ENCODE assay signal across 1 cellular context in genomic region chr12:14769837-14770494, GRCh38.
TF ChIP-seq lines count a peak whose summit lies in the region.

No MANE protein-coding gene starts in this region.

TF ChIP-seq in HepG2, 621 proteins besides CTCF, POLR2A, EP300 and RAD21 (continued from another document and continues in another):
- TF ChIP-seq ZIK1 (CRISPR knock-in tag; IDR thresholded peaks at IDR 0.05; ENCODE audit: borderline replicate concordance, low read depth) (peak; percentile 87; the same call in 1 of the 2 replicates), ZNF510 (CRISPR knock-in tag; IDR thresholded peaks at IDR 0.05; ENCODE audit: low read depth) (no peak), ZNF562 (CRISPR knock-in tag; IDR thresholded peaks at IDR 0.05; ENCODE audit: borderline replicate concordance) (no peak), MTF2 (CRISPR knock-in tag; IDR thresholded peaks at IDR 0.05; ENCODE audit: borderline replicate concordance) (no peak), ZNF274 (CRISPR knock-in tag; IDR thresholded peaks at IDR 0.05) (no peak), GPN1 (CRISPR knock-in tag; IDR thresholded peaks at IDR 0.05; ENCODE audit: borderline replicate concordance) (no peak), ZNF10 (CRISPR knock-in tag; IDR thresholded peaks at IDR 0.05; ENCODE audit: borderline replicate concordance, low read depth) (no peak), SMAD3 (CRISPR knock-in tag; IDR thresholded peaks at IDR 0.05) (no peak), LBX2 (CRISPR knock-in tag; IDR thresholded peaks at IDR 0.05; ENCODE audit: borderline replicate concordance) (0 out of 2 replicates have a peak, but pooled peaks have one; percentile 37), RBM39 (IDR thresholded peaks at IDR 0.05; ENCODE audit: low read depth, low read length, poor library complexity, severe bottlenecking) (no peak), ZNF496 (CRISPR knock-in tag; IDR thresholded peaks at IDR 0.05; ENCODE audit: insufficient replicate concordance) (no peak), FOXM1 (CRISPR knock-in tag; IDR thresholded peaks at IDR 0.05) (no peak), ELK4 (CRISPR knock-in tag; IDR thresholded peaks at IDR 0.05; ENCODE audit: borderline replicate concordance) (no peak), ZZZ3 (CRISPR knock-in tag; IDR thresholded peaks at IDR 0.05; ENCODE audit: borderline replicate concordance) (no peak; the same call in 1 of the 2 replicates), IRX3 (CRISPR knock-in tag; IDR thresholded peaks at IDR 0.05; ENCODE audit: borderline replicate concordance, low read depth) (0 out of 2 replicates have a peak, but pooled peaks have one; percentile 66), REL (CRISPR knock-in tag; conservative IDR thresholded peaks at IDR 0.05) (no peak), ZNF576 (CRISPR knock-in tag; IDR thresholded peaks at IDR 0.05) (no peak), ZNF761 (CRISPR knock-in tag; conservative IDR thresholded peaks at IDR 0.05) (no peak), EZH2 (conservative IDR thresholded peaks at IDR 0.05; ENCODE audit: low read depth, low read length) (no peak), HOXA9 (CRISPR knock-in tag; IDR thresholded peaks at IDR 0.05; ENCODE audit: borderline replicate concordance) (no peak), ZNF335 (CRISPR knock-in tag; IDR thresholded peaks at IDR 0.05) (no peak; the same call in 1 of the 2 replicates), ZNF891 (CRISPR knock-in tag; IDR thresholded peaks at IDR 0.05) (peak; percentile 37; the same call in 1 of the 2 replicates), RFX1 (IDR thresholded peaks at IDR 0.05) (no peak), ATF7-NPFF (CRISPR knock-in tag; IDR thresholded peaks at IDR 0.05; ENCODE audit: low read depth) (no peak; the same call in 1 of the 2 replicates), ZNF850 (CRISPR knock-in tag; conservative IDR thresholded peaks at IDR 0.05) (no peak), SOX5 (CRISPR knock-in tag; IDR thresholded peaks at IDR 0.05; ENCODE audit: borderline replicate concordance) (0 out of 2 replicates have a peak, but pooled peaks have one; percentile 5), FOXK2 (IDR thresholded peaks at IDR 0.05) (no peak), ZMYM3 (CRISPR knock-in tag; IDR thresholded peaks at IDR 0.05) (no peak), ZBTB37 (CRISPR knock-in tag; IDR thresholded peaks at IDR 0.05) (no peak), ZNF703 (CRISPR knock-in tag; IDR thresholded peaks at IDR 0.05; ENCODE audit: borderline replicate concordance) (no peak), GLI4 (CRISPR knock-in tag; IDR thresholded peaks at IDR 0.05; ENCODE audit: borderline replicate concordance) (no peak), ATF2 (CRISPR knock-in tag; IDR thresholded peaks at IDR 0.05) (no peak; the same call in 1 of the 2 replicates), ZNF644 (CRISPR knock-in tag; IDR thresholded peaks at IDR 0.05; ENCODE audit: low read depth) (no peak), ZNF367 (CRISPR knock-in tag; IDR thresholded peaks at IDR 0.05; ENCODE audit: borderline replicate concordance) (no peak), PLRG1 (conservative IDR thresholded peaks at IDR 0.05) (no peak), ZNF432 (CRISPR knock-in tag; IDR thresholded peaks at IDR 0.05; ENCODE audit: borderline replicate concordance) (no peak), ZNF441 (CRISPR knock-in tag; IDR thresholded peaks at IDR 0.05; ENCODE audit: borderline replicate concordance) (no peak; the same call in 1 of the 2 replicates), RBAK (CRISPR knock-in tag; IDR thresholded peaks at IDR 0.05) (0 out of 2 replicates have a peak, but pooled peaks have one; percentile 58), NR2F1 (CRISPR knock-in tag; IDR thresholded peaks at IDR 0.05) (peak; percentile 38 to 50; a peak in 2 of 4 replicates), ARHGAP35 (CRISPR knock-in tag; IDR thresholded peaks at IDR 0.05; ENCODE audit: borderline replicate concordance) (no peak), TEAD3 (CRISPR knock-in tag; optimal IDR thresholded peaks at IDR 0.05; ENCODE audit: borderline replicate concordance) (no peak), ZNF563 (CRISPR knock-in tag; IDR thresholded peaks at IDR 0.05) (no peak), MIER2 (CRISPR knock-in tag; IDR thresholded peaks at IDR 0.05) (no peak), SMARCE1 (IDR thresholded peaks at IDR 0.05; ENCODE audit: borderline replicate concordance) (no peak), ZNF17 (CRISPR knock-in tag; IDR thresholded peaks at IDR 0.05) (no peak), ZBTB43 (CRISPR knock-in tag; conservative IDR thresholded peaks at IDR 0.05) (no peak), SETDB1 (CRISPR knock-in tag; IDR thresholded peaks at IDR 0.05; ENCODE audit: borderline replicate concordance) (no peak), DRAP1 (CRISPR knock-in tag; IDR thresholded peaks at IDR 0.05) (no peak; the same call in 1 of the 2 replicates), ZNF83 (CRISPR knock-in tag; IDR thresholded peaks at IDR 0.05; ENCODE audit: borderline replicate concordance) (peak; percentile 42; the same call in 1 of the 2 replicates)
- TF ChIP-seq, protein P1, sequence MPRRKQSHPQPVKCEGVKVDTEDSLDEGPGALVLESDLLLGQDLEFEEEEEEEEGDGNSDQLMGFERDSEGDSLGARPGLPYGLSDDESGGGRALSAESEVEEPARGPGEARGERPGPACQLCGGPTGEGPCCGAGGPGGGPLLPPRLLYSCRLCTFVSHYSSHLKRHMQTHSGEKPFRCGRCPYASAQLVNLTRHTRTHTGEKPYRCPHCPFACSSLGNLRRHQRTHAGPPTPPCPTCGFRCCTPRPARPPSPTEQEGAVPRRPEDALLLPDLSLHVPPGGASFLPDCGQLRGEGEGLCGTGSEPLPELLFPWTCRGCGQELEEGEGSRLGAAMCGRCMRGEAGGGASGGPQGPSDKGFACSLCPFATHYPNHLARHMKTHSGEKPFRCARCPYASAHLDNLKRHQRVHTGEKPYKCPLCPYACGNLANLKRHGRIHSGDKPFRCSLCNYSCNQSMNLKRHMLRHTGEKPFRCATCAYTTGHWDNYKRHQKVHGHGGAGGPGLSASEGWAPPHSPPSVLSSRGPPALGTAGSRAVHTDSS (CRISPR knock-in tag; conservative IDR thresholded peaks at IDR 0.05), result no peak
- TF ChIP-seq, protein P2, sequence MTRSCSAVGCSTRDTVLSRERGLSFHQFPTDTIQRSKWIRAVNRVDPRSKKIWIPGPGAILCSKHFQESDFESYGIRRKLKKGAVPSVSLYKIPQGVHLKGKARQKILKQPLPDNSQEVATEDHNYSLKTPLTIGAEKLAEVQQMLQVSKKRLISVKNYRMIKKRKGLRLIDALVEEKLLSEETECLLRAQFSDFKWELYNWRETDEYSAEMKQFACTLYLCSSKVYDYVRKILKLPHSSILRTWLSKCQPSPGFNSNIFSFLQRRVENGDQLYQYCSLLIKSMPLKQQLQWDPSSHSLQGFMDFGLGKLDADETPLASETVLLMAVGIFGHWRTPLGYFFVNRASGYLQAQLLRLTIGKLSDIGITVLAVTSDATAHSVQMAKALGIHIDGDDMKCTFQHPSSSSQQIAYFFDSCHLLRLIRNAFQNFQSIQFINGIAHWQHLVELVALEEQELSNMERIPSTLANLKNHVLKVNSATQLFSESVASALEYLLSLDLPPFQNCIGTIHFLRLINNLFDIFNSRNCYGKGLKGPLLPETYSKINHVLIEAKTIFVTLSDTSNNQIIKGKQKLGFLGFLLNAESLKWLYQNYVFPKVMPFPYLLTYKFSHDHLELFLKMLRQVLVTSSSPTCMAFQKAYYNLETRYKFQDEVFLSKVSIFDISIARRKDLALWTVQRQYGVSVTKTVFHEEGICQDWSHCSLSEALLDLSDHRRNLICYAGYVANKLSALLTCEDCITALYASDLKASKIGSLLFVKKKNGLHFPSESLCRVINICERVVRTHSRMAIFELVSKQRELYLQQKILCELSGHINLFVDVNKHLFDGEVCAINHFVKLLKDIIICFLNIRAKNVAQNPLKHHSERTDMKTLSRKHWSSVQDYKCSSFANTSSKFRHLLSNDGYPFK (CRISPR knock-in tag; IDR thresholded peaks at IDR 0.05; ENCODE audit: borderline replicate concordance), result peak; percentile 59; the same call in 1 of the 2 replicates
- TF ChIP-seq, protein P3, sequence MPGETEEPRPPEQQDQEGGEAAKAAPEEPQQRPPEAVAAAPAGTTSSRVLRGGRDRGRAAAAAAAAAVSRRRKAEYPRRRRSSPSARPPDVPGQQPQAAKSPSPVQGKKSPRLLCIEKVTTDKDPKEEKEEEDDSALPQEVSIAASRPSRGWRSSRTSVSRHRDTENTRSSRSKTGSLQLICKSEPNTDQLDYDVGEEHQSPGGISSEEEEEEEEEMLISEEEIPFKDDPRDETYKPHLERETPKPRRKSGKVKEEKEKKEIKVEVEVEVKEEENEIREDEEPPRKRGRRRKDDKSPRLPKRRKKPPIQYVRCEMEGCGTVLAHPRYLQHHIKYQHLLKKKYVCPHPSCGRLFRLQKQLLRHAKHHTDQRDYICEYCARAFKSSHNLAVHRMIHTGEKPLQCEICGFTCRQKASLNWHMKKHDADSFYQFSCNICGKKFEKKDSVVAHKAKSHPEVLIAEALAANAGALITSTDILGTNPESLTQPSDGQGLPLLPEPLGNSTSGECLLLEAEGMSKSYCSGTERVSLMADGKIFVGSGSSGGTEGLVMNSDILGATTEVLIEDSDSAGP (CRISPR knock-in tag; IDR thresholded peaks at IDR 0.05; ENCODE audit: borderline replicate concordance), result no peak
- TF ChIP-seq, protein P4, sequence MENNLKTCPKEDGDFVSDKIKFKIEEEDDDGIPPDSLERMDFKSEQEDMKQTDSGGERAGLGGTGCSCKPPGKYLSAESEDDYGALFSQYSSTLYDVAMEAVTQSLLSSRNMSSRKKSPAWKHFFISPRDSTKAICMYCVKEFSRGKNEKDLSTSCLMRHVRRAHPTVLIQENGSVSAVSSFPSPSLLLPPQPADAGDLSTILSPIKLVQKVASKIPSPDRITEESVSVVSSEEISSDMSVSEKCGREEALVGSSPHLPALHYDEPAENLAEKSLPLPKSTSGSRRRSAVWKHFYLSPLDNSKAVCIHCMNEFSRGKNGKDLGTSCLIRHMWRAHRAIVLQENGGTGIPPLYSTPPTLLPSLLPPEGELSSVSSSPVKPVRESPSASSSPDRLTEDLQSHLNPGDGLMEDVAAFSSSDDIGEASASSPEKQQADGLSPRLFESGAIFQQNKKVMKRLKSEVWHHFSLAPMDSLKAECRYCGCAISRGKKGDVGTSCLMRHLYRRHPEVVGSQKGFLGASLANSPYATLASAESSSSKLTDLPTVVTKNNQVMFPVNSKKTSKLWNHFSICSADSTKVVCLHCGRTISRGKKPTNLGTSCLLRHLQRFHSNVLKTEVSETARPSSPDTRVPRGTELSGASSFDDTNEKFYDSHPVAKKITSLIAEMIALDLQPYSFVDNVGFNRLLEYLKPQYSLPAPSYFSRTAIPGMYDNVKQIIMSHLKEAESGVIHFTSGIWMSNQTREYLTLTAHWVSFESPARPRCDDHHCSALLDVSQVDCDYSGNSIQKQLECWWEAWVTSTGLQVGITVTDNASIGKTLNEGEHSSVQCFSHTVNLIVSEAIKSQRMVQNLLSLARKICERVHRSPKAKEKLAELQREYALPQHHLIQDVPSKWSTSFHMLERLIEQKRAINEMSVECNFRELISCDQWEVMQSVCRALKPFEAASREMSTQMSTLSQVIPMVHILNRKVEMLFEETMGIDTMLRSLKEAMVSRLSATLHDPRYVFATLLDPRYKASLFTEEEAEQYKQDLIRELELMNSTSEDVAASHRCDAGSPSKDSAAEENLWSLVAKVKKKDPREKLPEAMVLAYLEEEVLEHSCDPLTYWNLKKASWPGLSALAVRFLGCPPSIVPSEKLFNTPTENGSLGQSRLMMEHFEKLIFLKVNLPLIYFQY (CRISPR knock-in tag; IDR thresholded peaks at IDR 0.05; ENCODE audit: borderline replicate concordance), result no peak
